In the genomic region with DNA sequence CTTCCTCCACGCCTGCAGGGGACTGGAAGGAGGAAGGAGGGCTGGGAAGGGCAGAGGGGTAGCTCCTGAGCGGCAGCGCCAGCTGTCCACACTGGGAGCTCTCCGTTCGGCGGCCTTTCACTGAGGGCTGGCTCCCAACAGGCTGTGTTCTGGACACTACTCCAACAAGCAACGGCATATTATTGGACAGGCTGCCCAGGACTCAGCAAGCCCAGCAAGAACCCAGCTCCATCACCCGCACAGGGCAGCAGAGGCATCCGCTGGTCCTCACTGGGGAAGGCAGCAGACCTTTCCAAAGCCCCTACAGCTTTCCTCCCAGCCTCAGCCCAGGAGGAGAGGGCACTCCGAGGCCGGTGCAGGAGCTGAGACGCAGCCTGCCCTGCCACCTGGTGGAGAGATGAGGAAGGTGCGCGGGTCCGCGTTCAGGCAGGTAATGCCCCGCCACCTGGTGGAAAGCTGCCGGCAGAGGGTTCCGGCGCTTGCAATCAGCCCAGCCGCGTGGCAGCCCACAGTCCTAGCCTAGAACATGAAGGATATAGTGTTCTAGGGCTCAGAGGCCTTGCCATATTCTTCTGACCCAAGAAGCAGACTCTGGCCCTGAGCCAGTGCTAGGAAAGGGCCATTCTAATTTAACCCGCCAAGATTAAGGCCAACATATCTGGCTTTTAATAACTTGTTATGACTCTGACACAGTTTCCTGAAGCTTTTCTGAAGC, we compare ENCODE assay signal across 1 cellular context.
A peak's percentile ranks its signal among the peaks of the same experiment; 100 is the strongest.
TF ChIP-seq lines count a peak whose summit lies in the region.

No MANE protein-coding gene starts in this region.

TF ChIP-seq in HepG2, 621 proteins besides CTCF, POLR2A, EP300 and RAD21 (continued from another document and continues in another):
- TF ChIP-seq, protein P1, sequence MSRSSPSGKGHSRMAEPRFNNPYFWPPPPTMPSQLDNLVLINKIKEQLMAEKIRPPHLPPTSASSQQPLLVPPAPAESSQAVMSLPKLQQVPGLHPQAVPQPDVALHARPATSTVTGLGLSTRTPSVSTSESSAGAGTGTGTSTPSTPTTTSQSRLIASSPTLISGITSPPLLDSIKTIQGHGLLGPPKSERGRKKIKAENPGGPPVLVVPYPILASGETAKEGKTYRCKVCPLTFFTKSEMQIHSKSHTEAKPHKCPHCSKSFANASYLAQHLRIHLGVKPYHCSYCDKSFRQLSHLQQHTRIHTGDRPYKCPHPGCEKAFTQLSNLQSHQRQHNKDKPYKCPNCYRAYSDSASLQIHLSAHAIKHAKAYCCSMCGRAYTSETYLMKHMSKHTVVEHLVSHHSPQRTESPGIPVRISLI (CRISPR knock-in tag; IDR thresholded peaks at IDR 0.05; ENCODE audit: borderline replicate concordance): peak; percentile 42; the same call in 1 of the 2 replicates
- TF ChIP-seq, protein P2, sequence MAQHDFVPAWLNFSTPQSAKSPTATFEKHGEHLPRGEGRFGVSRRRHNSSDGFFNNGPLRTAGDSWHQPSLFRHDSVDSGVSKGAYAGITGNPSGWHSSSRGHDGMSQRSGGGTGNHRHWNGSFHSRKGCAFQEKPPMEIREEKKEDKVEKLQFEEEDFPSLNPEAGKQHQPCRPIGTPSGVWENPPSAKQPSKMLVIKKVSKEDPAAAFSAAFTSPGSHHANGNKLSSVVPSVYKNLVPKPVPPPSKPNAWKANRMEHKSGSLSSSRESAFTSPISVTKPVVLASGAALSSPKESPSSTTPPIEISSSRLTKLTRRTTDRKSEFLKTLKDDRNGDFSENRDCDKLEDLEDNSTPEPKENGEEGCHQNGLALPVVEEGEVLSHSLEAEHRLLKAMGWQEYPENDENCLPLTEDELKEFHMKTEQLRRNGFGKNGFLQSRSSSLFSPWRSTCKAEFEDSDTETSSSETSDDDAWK (CRISPR knock-in tag; IDR thresholded peaks at IDR 0.05): no peak
- TF ChIP-seq ZNF547 (CRISPR knock-in tag; IDR thresholded peaks at IDR 0.05): peak; percentile 54; the same call in 1 of the 2 replicates
- TF ChIP-seq ZNF350 (CRISPR knock-in tag; IDR thresholded peaks at IDR 0.05; ENCODE audit: borderline replicate concordance, low read depth): peak; percentile 44; the same call in 1 of the 2 replicates
- TF ChIP-seq ATM (IDR thresholded peaks at IDR 0.05; ENCODE audit: borderline replicate concordance): no peak
- TF ChIP-seq NPAS2 (CRISPR knock-in tag; IDR thresholded peaks at IDR 0.05; ENCODE audit: borderline replicate concordance): no peak
- TF ChIP-seq THAP11 (CRISPR knock-in tag; IDR thresholded peaks at IDR 0.05): peak; percentile 66; the same call in 1 of the 2 replicates
- TF ChIP-seq HDAC6 (IDR thresholded peaks at IDR 0.05; ENCODE audit: low read depth, low read length): no peak
- TF ChIP-seq, protein P3, sequence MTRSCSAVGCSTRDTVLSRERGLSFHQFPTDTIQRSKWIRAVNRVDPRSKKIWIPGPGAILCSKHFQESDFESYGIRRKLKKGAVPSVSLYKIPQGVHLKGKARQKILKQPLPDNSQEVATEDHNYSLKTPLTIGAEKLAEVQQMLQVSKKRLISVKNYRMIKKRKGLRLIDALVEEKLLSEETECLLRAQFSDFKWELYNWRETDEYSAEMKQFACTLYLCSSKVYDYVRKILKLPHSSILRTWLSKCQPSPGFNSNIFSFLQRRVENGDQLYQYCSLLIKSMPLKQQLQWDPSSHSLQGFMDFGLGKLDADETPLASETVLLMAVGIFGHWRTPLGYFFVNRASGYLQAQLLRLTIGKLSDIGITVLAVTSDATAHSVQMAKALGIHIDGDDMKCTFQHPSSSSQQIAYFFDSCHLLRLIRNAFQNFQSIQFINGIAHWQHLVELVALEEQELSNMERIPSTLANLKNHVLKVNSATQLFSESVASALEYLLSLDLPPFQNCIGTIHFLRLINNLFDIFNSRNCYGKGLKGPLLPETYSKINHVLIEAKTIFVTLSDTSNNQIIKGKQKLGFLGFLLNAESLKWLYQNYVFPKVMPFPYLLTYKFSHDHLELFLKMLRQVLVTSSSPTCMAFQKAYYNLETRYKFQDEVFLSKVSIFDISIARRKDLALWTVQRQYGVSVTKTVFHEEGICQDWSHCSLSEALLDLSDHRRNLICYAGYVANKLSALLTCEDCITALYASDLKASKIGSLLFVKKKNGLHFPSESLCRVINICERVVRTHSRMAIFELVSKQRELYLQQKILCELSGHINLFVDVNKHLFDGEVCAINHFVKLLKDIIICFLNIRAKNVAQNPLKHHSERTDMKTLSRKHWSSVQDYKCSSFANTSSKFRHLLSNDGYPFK (CRISPR knock-in tag; IDR thresholded peaks at IDR 0.05; ENCODE audit: borderline replicate concordance): no peak
- no peak for TF ChIP-seq CENPX (CRISPR knock-in tag; IDR thresholded peaks at IDR 0.05)
- TF ChIP-seq REPIN1 (CRISPR knock-in tag; IDR thresholded peaks at IDR 0.05; ENCODE audit: borderline replicate concordance, low read depth): peak; percentile 86
- TF ChIP-seq, protein P4, sequence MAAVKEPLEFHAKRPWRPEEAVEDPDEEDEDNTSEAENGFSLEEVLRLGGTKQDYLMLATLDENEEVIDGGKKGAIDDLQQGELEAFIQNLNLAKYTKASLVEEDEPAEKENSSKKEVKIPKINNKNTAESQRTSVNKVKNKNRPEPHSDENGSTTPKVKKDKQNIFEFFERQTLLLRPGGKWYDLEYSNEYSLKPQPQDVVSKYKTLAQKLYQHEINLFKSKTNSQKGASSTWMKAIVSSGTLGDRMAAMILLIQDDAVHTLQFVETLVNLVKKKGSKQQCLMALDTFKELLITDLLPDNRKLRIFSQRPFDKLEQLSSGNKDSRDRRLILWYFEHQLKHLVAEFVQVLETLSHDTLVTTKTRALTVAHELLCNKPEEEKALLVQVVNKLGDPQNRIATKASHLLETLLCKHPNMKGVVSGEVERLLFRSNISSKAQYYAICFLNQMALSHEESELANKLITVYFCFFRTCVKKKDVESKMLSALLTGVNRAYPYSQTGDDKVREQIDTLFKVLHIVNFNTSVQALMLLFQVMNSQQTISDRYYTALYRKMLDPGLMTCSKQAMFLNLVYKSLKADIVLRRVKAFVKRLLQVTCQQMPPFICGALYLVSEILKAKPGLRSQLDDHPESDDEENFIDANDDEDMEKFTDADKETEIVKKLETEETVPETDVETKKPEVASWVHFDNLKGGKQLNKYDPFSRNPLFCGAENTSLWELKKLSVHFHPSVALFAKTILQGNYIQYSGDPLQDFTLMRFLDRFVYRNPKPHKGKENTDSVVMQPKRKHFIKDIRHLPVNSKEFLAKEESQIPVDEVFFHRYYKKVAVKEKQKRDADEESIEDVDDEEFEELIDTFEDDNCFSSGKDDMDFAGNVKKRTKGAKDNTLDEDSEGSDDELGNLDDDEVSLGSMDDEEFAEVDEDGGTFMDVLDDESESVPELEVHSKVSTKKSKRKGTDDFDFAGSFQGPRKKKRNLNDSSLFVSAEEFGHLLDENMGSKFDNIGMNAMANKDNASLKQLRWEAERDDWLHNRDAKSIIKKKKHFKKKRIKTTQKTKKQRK (IDR thresholded peaks at IDR 0.05; ENCODE audit: low read length): no peak
- 0 out of 2 replicates have a peak, but pooled peaks have one; percentile 50 for TF ChIP-seq ZNF567 (CRISPR knock-in tag; IDR thresholded peaks at IDR 0.05; ENCODE audit: borderline replicate concordance)
- TF ChIP-seq ZNF263 (CRISPR knock-in tag; IDR thresholded peaks at IDR 0.05): no peak
- TF ChIP-seq ZNF180 (CRISPR knock-in tag; IDR thresholded peaks at IDR 0.05; ENCODE audit: borderline replicate concordance, low read depth): no peak
- no peak for TF ChIP-seq ZNF7 (CRISPR knock-in tag; IDR thresholded peaks at IDR 0.05)
- TF ChIP-seq ZNF781 (CRISPR knock-in tag; IDR thresholded peaks at IDR 0.05; ENCODE audit: borderline replicate concordance, not compliant biosample characterization): no peak
- TF ChIP-seq HNRNPLL (IDR thresholded peaks at IDR 0.05; ENCODE audit: low read depth, low read length, poor library complexity, severe bottlenecking): peak; percentile 63
- TF ChIP-seq HHEX (CRISPR knock-in tag; IDR thresholded peaks at IDR 0.05): no peak
- TF ChIP-seq, protein P5, sequence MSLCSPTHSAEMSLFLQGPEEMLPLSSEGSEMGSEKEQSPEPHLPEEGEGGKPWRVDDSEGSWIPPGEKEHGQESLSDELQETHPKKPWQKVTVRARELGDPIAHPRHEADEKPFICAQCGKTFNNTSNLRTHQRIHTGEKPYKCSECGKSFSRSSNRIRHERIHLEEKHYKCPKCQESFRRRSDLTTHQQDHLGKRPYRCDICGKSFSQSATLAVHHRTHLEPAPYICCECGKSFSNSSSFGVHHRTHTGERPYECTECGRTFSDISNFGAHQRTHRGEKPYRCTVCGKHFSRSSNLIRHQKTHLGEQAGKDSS (CRISPR knock-in tag; IDR thresholded peaks at IDR 0.05; ENCODE audit: borderline replicate concordance, low read depth): peak; percentile 87; the same call in 1 of the 2 replicates
- no peak for TF ChIP-seq ZBTB20 (CRISPR knock-in tag; IDR thresholded peaks at IDR 0.05; ENCODE audit: borderline replicate concordance, low read depth)
- peak; percentile 44; the same call in 1 of the 2 replicates for TF ChIP-seq DR1 (CRISPR knock-in tag; IDR thresholded peaks at IDR 0.05)
- TF ChIP-seq KDM5B (CRISPR knock-in tag; IDR thresholded peaks at IDR 0.05; ENCODE audit: borderline replicate concordance): peak; percentile 72; the same call in 1 of the 2 replicates
- TF ChIP-seq, protein P6, sequence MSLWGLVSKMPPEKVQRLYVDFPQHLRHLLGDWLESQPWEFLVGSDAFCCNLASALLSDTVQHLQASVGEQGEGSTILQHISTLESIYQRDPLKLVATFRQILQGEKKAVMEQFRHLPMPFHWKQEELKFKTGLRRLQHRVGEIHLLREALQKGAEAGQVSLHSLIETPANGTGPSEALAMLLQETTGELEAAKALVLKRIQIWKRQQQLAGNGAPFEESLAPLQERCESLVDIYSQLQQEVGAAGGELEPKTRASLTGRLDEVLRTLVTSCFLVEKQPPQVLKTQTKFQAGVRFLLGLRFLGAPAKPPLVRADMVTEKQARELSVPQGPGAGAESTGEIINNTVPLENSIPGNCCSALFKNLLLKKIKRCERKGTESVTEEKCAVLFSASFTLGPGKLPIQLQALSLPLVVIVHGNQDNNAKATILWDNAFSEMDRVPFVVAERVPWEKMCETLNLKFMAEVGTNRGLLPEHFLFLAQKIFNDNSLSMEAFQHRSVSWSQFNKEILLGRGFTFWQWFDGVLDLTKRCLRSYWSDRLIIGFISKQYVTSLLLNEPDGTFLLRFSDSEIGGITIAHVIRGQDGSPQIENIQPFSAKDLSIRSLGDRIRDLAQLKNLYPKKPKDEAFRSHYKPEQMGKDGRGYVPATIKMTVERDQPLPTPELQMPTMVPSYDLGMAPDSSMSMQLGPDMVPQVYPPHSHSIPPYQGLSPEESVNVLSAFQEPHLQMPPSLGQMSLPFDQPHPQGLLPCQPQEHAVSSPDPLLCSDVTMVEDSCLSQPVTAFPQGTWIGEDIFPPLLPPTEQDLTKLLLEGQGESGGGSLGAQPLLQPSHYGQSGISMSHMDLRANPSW (CRISPR knock-in tag; IDR thresholded peaks at IDR 0.05; ENCODE audit: borderline replicate concordance): no peak
- TF ChIP-seq, protein P7, sequence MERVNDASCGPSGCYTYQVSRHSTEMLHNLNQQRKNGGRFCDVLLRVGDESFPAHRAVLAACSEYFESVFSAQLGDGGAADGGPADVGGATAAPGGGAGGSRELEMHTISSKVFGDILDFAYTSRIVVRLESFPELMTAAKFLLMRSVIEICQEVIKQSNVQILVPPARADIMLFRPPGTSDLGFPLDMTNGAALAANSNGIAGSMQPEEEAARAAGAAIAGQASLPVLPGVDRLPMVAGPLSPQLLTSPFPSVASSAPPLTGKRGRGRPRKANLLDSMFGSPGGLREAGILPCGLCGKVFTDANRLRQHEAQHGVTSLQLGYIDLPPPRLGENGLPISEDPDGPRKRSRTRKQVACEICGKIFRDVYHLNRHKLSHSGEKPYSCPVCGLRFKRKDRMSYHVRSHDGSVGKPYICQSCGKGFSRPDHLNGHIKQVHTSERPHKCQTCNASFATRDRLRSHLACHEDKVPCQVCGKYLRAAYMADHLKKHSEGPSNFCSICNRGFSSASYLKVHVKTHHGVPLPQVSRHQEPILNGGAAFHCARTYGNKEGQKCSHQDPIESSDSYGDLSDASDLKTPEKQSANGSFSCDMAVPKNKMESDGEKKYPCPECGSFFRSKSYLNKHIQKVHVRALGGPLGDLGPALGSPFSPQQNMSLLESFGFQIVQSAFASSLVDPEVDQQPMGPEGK (CRISPR knock-in tag; IDR thresholded peaks at IDR 0.05): peak; percentile 49
- TF ChIP-seq PITX1 (CRISPR knock-in tag; IDR thresholded peaks at IDR 0.05): 0 out of 2 replicates have a peak, but pooled peaks have one; percentile 48
- TF ChIP-seq, protein P8, sequence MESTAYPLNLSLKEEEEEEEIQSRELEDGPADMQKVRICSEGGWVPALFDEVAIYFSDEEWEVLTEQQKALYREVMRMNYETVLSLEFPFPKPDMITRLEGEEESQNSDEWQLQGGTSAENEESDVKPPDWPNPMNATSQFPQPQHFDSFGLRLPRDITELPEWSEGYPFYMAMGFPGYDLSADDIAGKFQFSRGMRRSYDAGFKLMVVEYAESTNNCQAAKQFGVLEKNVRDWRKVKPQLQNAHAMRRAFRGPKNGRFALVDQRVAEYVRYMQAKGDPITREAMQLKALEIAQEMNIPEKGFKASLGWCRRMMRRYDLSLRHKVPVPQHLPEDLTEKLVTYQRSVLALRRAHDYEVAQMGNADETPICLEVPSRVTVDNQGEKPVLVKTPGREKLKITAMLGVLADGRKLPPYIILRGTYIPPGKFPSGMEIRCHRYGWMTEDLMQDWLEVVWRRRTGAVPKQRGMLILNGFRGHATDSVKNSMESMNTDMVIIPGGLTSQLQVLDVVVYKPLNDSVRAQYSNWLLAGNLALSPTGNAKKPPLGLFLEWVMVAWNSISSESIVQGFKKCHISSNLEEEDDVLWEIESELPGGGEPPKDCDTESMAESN (CRISPR knock-in tag; conservative IDR thresholded peaks at IDR 0.05): peak; percentile 79
- TF ChIP-seq POLR2G (IDR thresholded peaks at IDR 0.05; ENCODE audit: low read depth, low read length): no peak
- TF ChIP-seq ZNF713 (CRISPR knock-in tag; IDR thresholded peaks at IDR 0.05): 0 out of 2 replicates have a peak, but pooled peaks have one; percentile 67
- TF ChIP-seq MIXL1 (CRISPR knock-in tag; IDR thresholded peaks at IDR 0.05): peak; percentile 81
- TF ChIP-seq SAFB2 (CRISPR knock-in tag; IDR thresholded peaks at IDR 0.05; ENCODE audit: borderline replicate concordance, low read depth): 0 out of 2 replicates have a peak, but pooled peaks have one; percentile 45
- TF ChIP-seq ZNF615 (CRISPR knock-in tag; IDR thresholded peaks at IDR 0.05; ENCODE audit: borderline replicate concordance): no peak
- TF ChIP-seq ZFY (CRISPR knock-in tag; IDR thresholded peaks at IDR 0.05): no peak
- TF ChIP-seq MED8 (CRISPR knock-in tag; IDR thresholded peaks at IDR 0.05; ENCODE audit: insufficient replicate concordance): no peak
- TF ChIP-seq CBX5 (CRISPR knock-in tag; IDR thresholded peaks at IDR 0.05; ENCODE audit: borderline replicate concordance): no peak; the same call in 1 of the 2 replicates
- TF ChIP-seq ZNF383 (CRISPR knock-in tag; IDR thresholded peaks at IDR 0.05; ENCODE audit: borderline replicate concordance): no peak
- TF ChIP-seq MXI1 (IDR thresholded peaks at IDR 0.05; ENCODE audit: borderline replicate concordance, low read depth, low read length): no peak
- TF ChIP-seq, protein P9, sequence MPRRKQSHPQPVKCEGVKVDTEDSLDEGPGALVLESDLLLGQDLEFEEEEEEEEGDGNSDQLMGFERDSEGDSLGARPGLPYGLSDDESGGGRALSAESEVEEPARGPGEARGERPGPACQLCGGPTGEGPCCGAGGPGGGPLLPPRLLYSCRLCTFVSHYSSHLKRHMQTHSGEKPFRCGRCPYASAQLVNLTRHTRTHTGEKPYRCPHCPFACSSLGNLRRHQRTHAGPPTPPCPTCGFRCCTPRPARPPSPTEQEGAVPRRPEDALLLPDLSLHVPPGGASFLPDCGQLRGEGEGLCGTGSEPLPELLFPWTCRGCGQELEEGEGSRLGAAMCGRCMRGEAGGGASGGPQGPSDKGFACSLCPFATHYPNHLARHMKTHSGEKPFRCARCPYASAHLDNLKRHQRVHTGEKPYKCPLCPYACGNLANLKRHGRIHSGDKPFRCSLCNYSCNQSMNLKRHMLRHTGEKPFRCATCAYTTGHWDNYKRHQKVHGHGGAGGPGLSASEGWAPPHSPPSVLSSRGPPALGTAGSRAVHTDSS (CRISPR knock-in tag; conservative IDR thresholded peaks at IDR 0.05): no peak
- TF ChIP-seq KDM1A (CRISPR knock-in tag; IDR thresholded peaks at IDR 0.05): no peak
